Comparison of ENCODE assay signal across 18 cellular contexts in the genomic region with DNA sequence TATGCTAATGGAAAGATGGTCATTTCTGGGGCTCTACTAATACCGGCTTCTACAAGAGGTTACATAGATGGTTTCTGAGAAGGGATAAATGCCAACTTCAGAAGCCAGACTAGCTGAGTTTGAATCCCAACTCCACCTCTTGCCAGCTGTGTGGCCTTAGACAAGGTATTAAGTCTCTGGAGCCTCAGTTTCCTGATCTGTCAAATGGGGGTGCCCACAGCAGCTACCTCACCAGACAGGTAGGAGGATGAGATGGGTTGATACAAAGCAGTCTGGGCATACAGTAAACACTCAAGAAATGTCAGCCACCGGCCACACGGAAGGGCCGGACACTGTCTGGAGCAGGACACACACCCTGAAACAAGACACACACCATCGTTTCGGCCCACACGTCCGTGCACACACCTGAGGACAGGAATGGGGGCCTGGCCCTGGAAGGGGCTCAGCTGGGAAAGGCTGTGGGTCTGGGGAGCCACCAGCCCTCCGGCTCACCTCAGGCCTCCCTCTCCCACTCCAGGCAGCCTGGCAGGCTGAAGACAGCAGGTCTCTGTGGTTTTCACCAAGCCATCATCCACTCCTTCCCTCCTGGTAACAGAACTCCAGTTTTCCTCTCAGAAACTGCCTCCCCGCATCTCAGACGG. TPM values are rescaled to one million over a fixed set of nuclear protein-coding genes. Genes with fewer than 3 reads are reported as not detected.
DNase-seq lines count a peak whose midpoint lies in the region; ATAC-seq and TF ChIP-seq lines count a peak whose summit lies in the region.
"Had no signal": no experiment of that assay in that cellular context is flagged by ENCODE, and none has a peak within 500 bp of the region (broad histone marks: within the 10 kb centered on the region; RNA-seq: fewer than 3 reads in every experiment).

No MANE protein-coding gene starts in this region.

- H3K23ac ChIP-seq in IMR-90 (ENCODE audit: low read depth, low read length), result no peak overlapping the region

- H3K36me3 ChIP-seq in IMR-90 (ENCODE audit: control insufficient read depth, insufficient read depth, low read length) (peaks cover 41% of the 10 kb centered on the region), NT2/D1 (ENCODE audit: insufficient read depth, insufficient read length, low read length) (peaks cover 89% of the 10 kb centered on the region), sigmoid colon (peaks cover 0 to 43% (median 9%) of the 10 kb centered on the region in 4 donors)

- H3K36me3 Mint-ChIP-seq in T-helper 17 cell (ENCODE audit: low read depth), result peaks cover 19% of the 10 kb centered on the region

- H3K4me1 Mint-ChIP-seq in T-helper 17 cell, result peaks cover 39% of the 10 kb centered on the region

- H3K4me3 Mint-ChIP-seq in T-helper 17 cell, result no peak overlapping the region
- H3K4me3 Mint-ChIP-seq: CD4-positive, alpha-beta T cell had no signal

- ATAC-seq in IMR-90 (ENCODE audit: low read depth), result no peak
- ATAC-seq in T-helper 17 cell, result no peak
- no peak for ATAC-seq in GM21717 (IDR thresholded peaks at IDR 0.05; ENCODE audit: unreplicated experiment)

- DNase-seq in IMR-90 (no peak), NT2/D1 (ENCODE audit: low read depth, low spot score) (no peak), sigmoid colon (peak; percentile 58), T-helper 17 cell (no peak), AG20443 (ENCODE audit: low spot score) (no peak)
- DNase-seq: ACHN; AML-193; Caco-2; CD4-positive, alpha-beta T cell; DMS79; GDM1; KG1 had no signal

- H3K4ac ChIP-seq in IMR-90 (ENCODE audit: low read depth, low read length), result no peak overlapping the region

- H3K27ac ChIP-seq in IMR-90 (ENCODE audit: insufficient read depth, low read length), result no peak overlapping the region
- H3K27ac ChIP-seq in cingulate gyrus (ENCODE audit: low read depth, low read length), result peak overlapping the region; percentile 14
- no peak overlapping the region for H3K27ac ChIP-seq in sigmoid colon
- H3K27ac ChIP-seq: C4-2B, HL-60 had no signal

- H3K18ac ChIP-seq in IMR-90 (ENCODE audit: low read depth, low read length), result no peak overlapping the region

- BruUV-seq in IMR-90 (replicated peaks; lab: Mats Ljungman, UMichigan), result no TSS peak

- H2BK5ac ChIP-seq in IMR-90 (ENCODE audit: low read depth, low read length, poor library complexity, severe bottlenecking), result no peak overlapping the region

- 100% methylated on average over 1 of the region's 11 CpGs; no CpG with 5 or more reads in 1 of the 2 experiments for WGBS in IMR-90 (ENCODE audit: extremely low coverage in 2 of 2, insufficient read length in 1 of 2), 2 experiments
- WGBS in sigmoid colon, 2 donors, result 94 to 96% methylated on average over 11 of the region's 11 CpGs

- H3K4me1 ChIP-seq in IMR-90 (ENCODE audit: control insufficient read depth, insufficient read depth, low read length), result peaks cover 4% of the 10 kb centered on the region; the same call in 1 of the 2 replicates
- peaks cover 45% of the 10 kb centered on the region for H3K4me1 ChIP-seq in NT2/D1 (ENCODE audit: insufficient read depth, insufficient read length)
- peaks cover 0 to 14% (median 13%) of the 10 kb centered on the region in 4 donors for H3K4me1 ChIP-seq in sigmoid colon

- intact Hi-C loops in IMR-90 (cut with micrococcal nuclease), result loop anchor here (10.0 kb wide), 1 partner anchor 108 kb away; no protein-coding TSS in a partner anchor
- intact Hi-C loops in sigmoid colon (cut with DNase I), result loop anchor here (10.0 kb wide), 2 partner anchors 158 to 188 kb away; partner anchors contain the start of genes CCP110, GDE1 and VPS35L

- H2AFZ ChIP-seq in IMR-90 (replicated peaks; ENCODE audit: low read length, poor library complexity), result peak overlapping the region; percentile 48

- no peaks in the 10 kb centered on the region for H3K9me3 ChIP-seq in IMR-90 (ENCODE audit: control insufficient read depth, insufficient read depth, low read length)
- H3K9me3 ChIP-seq in NT2/D1 (ENCODE audit: insufficient read depth, low read length), result no peaks in the 10 kb centered on the region
- H3K9me3 ChIP-seq in sigmoid colon, result no peaks in the 10 kb centered on the region
- H3K9me3 ChIP-seq in T-helper 17 cell (ENCODE audit: control insufficient read depth, low read length, poor library complexity, severe bottlenecking), result no peaks in the 10 kb centered on the region
- H3K9me3 ChIP-seq: Caco-2, HAP-1 had no signal

- no peak overlapping the region for H3K56ac ChIP-seq in IMR-90 (ENCODE audit: extremely low read depth, insufficient read depth, low read length)

- TF ChIP-seq POLR2A in IMR-90 (IDR thresholded peaks at IDR 0.05; ENCODE audit: low read depth, low read length) (no peak), sigmoid colon (IDR thresholded peaks at IDR 0.05) (no peak)

- POLR2A ChIA-PET in IMR-90 (lab: Charles Lee; ENCODE audit: unreplicated experiment), result no interaction called here

- H3K27me3 ChIP-seq in IMR-90 (ENCODE audit: control insufficient read depth, insufficient read depth, low read length) (no peaks in the 10 kb centered on the region), NT2/D1 (ENCODE audit: insufficient read depth, insufficient read length) (no peaks in the 10 kb centered on the region), sigmoid colon (no peaks in the 10 kb centered on the region)

- no peak overlapping the region for H3K14ac ChIP-seq in IMR-90 (replicated peaks; ENCODE audit: low read depth, low read length)

- H4K5ac ChIP-seq in IMR-90 (ENCODE audit: low read depth, low read length), result no peak overlapping the region

- no peak overlapping the region for H2AK9ac ChIP-seq in IMR-90 (replicated peaks; ENCODE audit: low read depth, low read length, poor library complexity)

- no peak overlapping the region for H3K4me3 ChIP-seq in IMR-90 (ENCODE audit: insufficient read depth, low read depth, low read length)
- no peak overlapping the region for H3K4me3 ChIP-seq in NT2/D1 (ENCODE audit: insufficient read length, low read depth)
- H3K4me3 ChIP-seq in sigmoid colon, result no peak overlapping the region
- H3K4me3 ChIP-seq: HAP-1 had no signal

- H4K91ac ChIP-seq in IMR-90 (ENCODE audit: insufficient read depth, low read depth, low read length), result no peak overlapping the region

- H2BK120ac ChIP-seq in IMR-90 (ENCODE audit: low read depth, low read length), result no peak overlapping the region

- H4K20me1 ChIP-seq in IMR-90 (ENCODE audit: insufficient read depth, low read length), result peaks cover 9% of the 10 kb centered on the region

- TF ChIP-seq EP300 in sigmoid colon (IDR thresholded peaks at IDR 0.05), result no peak

- no peaks in the 10 kb centered on the region for H3K27me3 Mint-ChIP-seq in T-helper 17 cell
- H3K27me3 Mint-ChIP-seq: CD4-positive, alpha-beta T cell; IgD-negative memory B cell had no signal

- CTCF ChIA-PET in IMR-90 (lab: Yijun Ruan, JAX), result no interaction called here

- H3K79me1 ChIP-seq in IMR-90 (ENCODE audit: low read depth in 1 of 2, low read length in 2 of 2), result peaks cover 46 to 83% of the 10 kb centered on the region in 2 experiments

- no peak overlapping the region for H4K8ac ChIP-seq in IMR-90 (ENCODE audit: low read depth in 2 of 2, low read length in 2 of 2)

- peaks cover 9% of the 10 kb centered on the region for H3K9me1 ChIP-seq in IMR-90 (ENCODE audit: insufficient read depth, low read length)

- no peak overlapping the region for H3K4me2 ChIP-seq in IMR-90 (ENCODE audit: low read depth, low read length)

- TF ChIP-seq CTCF in IMR-90 (conservative IDR thresholded peaks at IDR 0.05; ENCODE audit: low read depth, low read length), result no peak
- no peak for TF ChIP-seq CTCF in sigmoid colon (IDR thresholded peaks at IDR 0.05)

- H2BK15ac ChIP-seq in IMR-90 (ENCODE audit: low read depth, low read length), result no peak overlapping the region

- no peak overlapping the region for H3K9ac ChIP-seq in IMR-90 (ENCODE audit: low read depth, low read length)
- H3K9ac ChIP-seq in NT2/D1 (ENCODE audit: insufficient read length, low read depth), result peak overlapping the region; percentile 37

- dilution Hi-C loops in IMR-90 (cut with HindIII; ENCODE audit: low sequenced_read_pairs, unreplicated experiment), result no loop called here

- in situ Hi-C loops in IMR-90 (cut with MboI; ENCODE audit: low sequenced_read_pairs), result loop anchor here (25.0 kb wide), 1 partner anchor 600 kb away; the partner anchor contains the start of gene ITPRIPL2

- H2BK20ac ChIP-seq in IMR-90 (ENCODE audit: low read depth, low read length), result no peak overlapping the region

- H3K27ac Mint-ChIP-seq in T-helper 17 cell, result no peak overlapping the region
- H3K27ac Mint-ChIP-seq: IgD-negative memory B cell had no signal

- no peak overlapping the region for H2AK5ac ChIP-seq in IMR-90 (ENCODE audit: low read depth, low read length)

- no peak for TF ChIP-seq RAD21 in IMR-90 (IDR thresholded peaks at IDR 0.05; ENCODE audit: low read length)

TF ChIP-seq in IMR-90, 13 proteins besides CTCF, POLR2A, EP300 and RAD21:
- TF ChIP-seq SMC3 (IDR thresholded peaks at IDR 0.05; ENCODE audit: low read depth, low read length) (no peak), MAFK (IDR thresholded peaks at IDR 0.05; ENCODE audit: low read depth, low read length) (no peak), MXI1 (IDR thresholded peaks at IDR 0.05; ENCODE audit: borderline replicate concordance, low read depth, low read length) (no peak), RFX5 (IDR thresholded peaks at IDR 0.05; ENCODE audit: low read depth, low read length) (no peak), NFE2L2 (IDR thresholded peaks at IDR 0.05; ENCODE audit: low read depth, low read length) (no peak), BHLHE40 (IDR thresholded peaks at IDR 0.05; ENCODE audit: low read depth, low read length) (no peak), RCOR1 (IDR thresholded peaks at IDR 0.05; ENCODE audit: insufficient replicate concordance, low read length) (no peak), CHD1 (IDR thresholded peaks at IDR 0.05; ENCODE audit: low read depth, low read length) (no peak), MAZ (IDR thresholded peaks at IDR 0.05; ENCODE audit: borderline replicate concordance, low read depth, low read length) (no peak), FOS (IDR thresholded peaks at IDR 0.05; ENCODE audit: low read depth, low read length) (no peak)
TF ChIP-seq in IMR-90: peak in this region for 0.

RNA-seq across cellular contexts. Expression of gene KNOP1, which starts 5.5 kb away (rescaled TPM):
- total RNA-seq in IMR-90 (2012; rRNA removed), result 8.4 and 10.6 TPM in 2 replicates
- polyA plus RNA-seq in IMR-90 (2012; rRNA removed), result 6.9 and 7.0 TPM in 2 replicates
- polyA plus RNA-seq in IMR-90 (2012; cell fraction: cytosol; rRNA removed), result 2.2 and 6.1 TPM in 2 replicates
- 1.4 and 4.3 TPM in 2 replicates for polyA plus RNA-seq in IMR-90 (2012; cell fraction: nucleus; rRNA removed; ENCODE audit: low replicate concordance)
- total RNA-seq in sigmoid colon, result 10 to 100 TPM in 1 of 4 donors, 1 to 10 TPM in 3; 5.0 to 11.1 (median 7.6) TPM
- polyA plus RNA-seq in sigmoid colon, result 10 to 100 TPM; 10.4 to 16.4 (median 16.2) TPM
- 1 to 10 TPM; 7.7 to 7.9 TPM for total RNA-seq in T-helper 17 cell

RNA-seq across cellular contexts. Expression of gene IQCK, which starts 5.5 kb away (rescaled TPM):
- total RNA-seq in IMR-90 (2012; rRNA removed) (4.2 and 5.4 TPM in 2 replicates), sigmoid colon (10 to 100 TPM; 10.3 to 16.6 (median 12.4) TPM), T-helper 17 cell (1 to 10 TPM; 2.2 to 3.7 TPM)
- polyA plus RNA-seq in IMR-90 (2012; rRNA removed) (4.1 and 4.2 TPM in 2 replicates), sigmoid colon (1 to 10 TPM; 5.1 to 9.0 (median 9.0) TPM)
- polyA plus RNA-seq in IMR-90 (2012; cell fraction: cytosol; rRNA removed), result 3.7 and 6.6 TPM in 2 replicates
- 6.1 and 9.2 TPM in 2 replicates for polyA plus RNA-seq in IMR-90 (2012; cell fraction: nucleus; rRNA removed; ENCODE audit: low replicate concordance)
